In the genomic region with DNA sequence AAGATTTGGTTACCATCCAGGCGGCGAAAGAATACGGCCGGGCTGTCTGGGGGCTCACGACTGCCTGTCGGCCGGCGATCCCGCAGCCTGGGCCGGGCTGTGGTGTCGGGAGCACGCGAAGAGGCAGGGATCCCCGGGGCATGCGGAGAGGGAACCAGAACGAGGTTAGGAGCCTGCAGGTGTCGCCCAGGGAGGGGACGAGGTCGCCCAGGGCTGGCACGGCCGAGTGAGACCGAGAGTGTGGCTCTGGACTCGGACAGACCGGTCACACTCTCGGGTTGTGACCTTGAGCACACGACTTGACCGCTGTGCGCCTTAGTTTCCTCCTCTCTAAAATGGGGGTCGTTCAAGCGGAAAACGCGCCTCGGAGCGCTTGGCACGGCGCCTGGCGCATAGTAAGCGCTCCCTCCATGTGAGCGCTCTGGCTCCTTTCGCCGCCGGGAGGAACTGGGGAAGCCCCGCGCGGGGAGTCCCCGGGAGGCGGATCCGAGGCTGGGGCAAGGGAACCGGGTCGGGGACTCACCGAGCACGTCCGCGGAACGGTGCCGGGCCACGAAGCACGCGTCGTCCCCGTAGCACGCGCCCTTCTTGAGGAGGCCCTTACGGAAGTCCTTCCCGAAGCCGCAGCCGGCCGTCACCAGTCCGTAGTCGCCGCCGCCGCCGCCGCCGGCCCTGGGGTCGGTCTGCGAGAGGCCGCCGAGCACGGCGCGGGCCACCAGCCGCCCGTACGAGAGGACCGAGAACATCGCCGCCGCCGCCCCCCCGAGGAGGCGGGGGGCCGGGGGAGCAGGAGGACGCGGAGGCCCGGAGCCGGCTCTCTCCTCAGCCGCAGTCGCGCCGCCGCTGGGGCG, we compare ENCODE assay signal across 8 cellular contexts. TPM values are rescaled to one million over a fixed set of nuclear protein-coding genes. Genes with fewer than 3 reads are reported as not detected.
DNase-seq lines count a peak whose midpoint lies in the region; ATAC-seq, FAIRE-seq and TF ChIP-seq lines count a peak whose summit lies in the region.

No MANE protein-coding gene starts in this region.

- H2AFZ ChIP-seq in GM23248 (peak overlapping the region; percentile 90), MM.1S (ENCODE audit: low read length) (peak overlapping the region; percentile 16; the same call in 1 of the 2 replicates)

- H3K4me1 Mint-ChIP-seq in memory B cell = peaks cover 43% of the 10 kb centered on the region

- H3K4me2 ChIP-seq in GM23248 (ENCODE audit: unreplicated experiment) (peak overlapping the region; percentile 97), MM.1S (ENCODE audit: low read depth, low read length) (peak overlapping the region; percentile 77)

- H3K4me3 ChIP-seq in GM23248 (peak overlapping the region; percentile 78), MM.1S (ENCODE audit: low read length) (peak overlapping the region; percentile 80)

- H3F3A ChIP-seq in GM23248 (ENCODE audit: insufficient read depth) = peaks cover 30% of the 10 kb centered on the region
- no peaks in the 10 kb centered on the region for H3F3A ChIP-seq in MM.1S (ENCODE audit: insufficient read depth, low read length)

- peak overlapping the region; percentile 88 for H3K9ac ChIP-seq in GM23248
- peak overlapping the region; percentile 77 for H3K9ac ChIP-seq in MM.1S (ENCODE audit: low read length)

- no peaks in the 10 kb centered on the region for H3K36me3 Mint-ChIP-seq in memory B cell

- peak overlapping the region; percentile 41 for H3K27ac ChIP-seq in GM23248
- H3K27ac ChIP-seq in MM.1S (ENCODE audit: low read length) = peak overlapping the region; percentile 57; the same call in 1 of the 2 replicates

- peak; percentile 54 for TF ChIP-seq POLR2A in GM12892 (IDR thresholded peaks at IDR 0.05; ENCODE audit: low read depth, low read length)

- no peaks in the 10 kb centered on the region for H3K9me3 ChIP-seq in GM23248 (ENCODE audit: low read depth)
- no peaks in the 10 kb centered on the region for H3K9me3 ChIP-seq in MM.1S (replicated peaks; ENCODE audit: insufficient read depth, low read length)

- H3K36me3 ChIP-seq in GM23248 (ENCODE audit: low read depth) (no peaks in the 10 kb centered on the region), MM.1S (replicated peaks; ENCODE audit: insufficient read depth, low read length) (no peaks in the 10 kb centered on the region)

- DNase-seq in GM12892 (ENCODE audit: insufficient read length) (peak; percentile 43), GM23248 (peak; percentile 74), MM.1S (peak; percentile 26), ecto neural progenitor cell (ENCODE audit: low spot score) (peak; percentile 83), memory B cell (ENCODE audit: low spot score in 2 of 2) (peak; percentile 79), DMS114 treated with DMSO at 0.1 percent for 48 hours (lab: John Stamatoyannopoulos, UW; ENCODE audit: unreplicated experiment) (no peak)
- DNase-seq in activated CD4-positive, alpha-beta T cell treated with anti-CD3 and anti-CD28 coated beads, Interleukin-2, amount 50 U/mL, for 4 hours = peak; percentile 74 to 82
- DNase-seq in stimulated activated CD4-positive, alpha-beta T cell treated with anti-CD3 and anti-CD28 coated beads, TNF-alpha, amount 100 ng/mL, for 48 hours (ENCODE audit: low read depth in 3 of 3) = peak in 2 of 3 donors; percentile 52 to 57

- no peaks in the 10 kb centered on the region for H4K20me1 ChIP-seq in GM23248 (ENCODE audit: insufficient read depth)
- no peaks in the 10 kb centered on the region for H4K20me1 ChIP-seq in MM.1S (ENCODE audit: insufficient read depth, low read length)

- TF ChIP-seq CTCF in MM.1S (IDR thresholded peaks at IDR 0.05; ENCODE audit: low read length) = no peak

- H3K9me3 Mint-ChIP-seq in memory B cell = no peaks in the 10 kb centered on the region

- H3K27ac Mint-ChIP-seq in memory B cell = peak overlapping the region; percentile 97

- H3K9me2 ChIP-seq in GM23248 (ENCODE audit: insufficient read depth) (no peaks in the 10 kb centered on the region), MM.1S (replicated peaks; ENCODE audit: insufficient read depth, low read length) (no peaks in the 10 kb centered on the region)

- peak; percentile 90 for FAIRE-seq in GM12892 (lab: Jason Lieb, UNC)

- in situ Hi-C loops in GM23248 (cut with MboI) = no loop called here

- peak overlapping the region; percentile 91 for H3K4me3 Mint-ChIP-seq in memory B cell

- H3K27me3 Mint-ChIP-seq in memory B cell = no peaks in the 10 kb centered on the region

- ATAC-seq in memory B cell (ENCODE audit: low read depth) = peak; percentile 67

- H3K79me2 ChIP-seq in GM23248 (ENCODE audit: insufficient read depth) = peaks cover 42% of the 10 kb centered on the region
- peaks cover 53% of the 10 kb centered on the region for H3K79me2 ChIP-seq in MM.1S (ENCODE audit: low read length)

- H3K27me3 ChIP-seq in GM23248 (replicated peaks; ENCODE audit: insufficient read depth) (no peaks in the 10 kb centered on the region), MM.1S (replicated peaks; ENCODE audit: insufficient read depth, low read length) (no peaks in the 10 kb centered on the region)

- peaks cover 31% of the 10 kb centered on the region for H3K4me1 ChIP-seq in GM23248 (ENCODE audit: insufficient read depth)
- 0 out of 2 replicates have a peak, but pooled peaks cover 8% of the 10 kb centered on the region for H3K4me1 ChIP-seq in MM.1S (ENCODE audit: low read length)

- 1 to 2% methylated on average over 78 to 81 of the region's 104 CpGs for WGBS in GM23248 (ENCODE audit: low coverage in 1 of 2, low lambda C conversion rate in 2 of 2, missing lambda C conversion rate in 2 of 2), 2 experiments

RNA-seq across cellular contexts. Expression of a gene that starts 0.6 kb away (rescaled TPM):
- 31.2 TPM for polyA plus RNA-seq in GM12892 (2012; ENCODE audit: missing spikeins)
- total RNA-seq in GM23248 (2014; rRNA removed; shearing (Covaris generic)) = 3.2 and 3.4 TPM in 2 replicates
- polyA plus RNA-seq in GM23248 (2016; fragmentation: Nextera tagmentation; extraction: Ambion mirVana) = 2.2 and 2.4 TPM in 2 replicates

RNA-seq across cellular contexts. Expression of a gene that starts 31.4 kb away (rescaled TPM):
- polyA plus RNA-seq in GM12892 (2012; ENCODE audit: missing spikeins) = 24.1 TPM
- total RNA-seq in GM23248 (2014; rRNA removed; shearing (Covaris generic)) = 34.4 and 44.3 TPM in 2 replicates
- 58.1 and 65.2 TPM in 2 replicates for polyA plus RNA-seq in GM23248 (2016; fragmentation: Nextera tagmentation; extraction: Ambion mirVana)
